ENCODE assay signal across 8 cellular contexts in the genomic region with DNA sequence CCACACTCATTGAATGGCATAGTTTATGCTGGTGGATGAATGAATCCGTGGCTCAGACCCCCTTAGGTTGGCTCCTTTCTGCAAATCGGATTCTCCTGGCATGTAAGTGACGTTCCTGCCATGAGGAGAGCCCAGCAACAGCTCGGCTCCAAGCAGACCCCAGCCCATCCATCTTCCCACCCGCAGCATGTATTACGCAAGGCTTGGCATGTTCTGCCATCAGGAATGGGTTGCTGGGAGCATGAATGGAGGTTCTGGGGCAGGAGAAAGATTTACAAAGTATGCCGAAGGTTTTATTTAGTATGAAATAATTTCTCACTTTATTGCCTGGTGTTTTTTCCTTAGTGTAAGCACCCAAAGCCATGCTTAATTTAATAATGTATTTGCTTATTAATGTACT.
"Had no signal": no experiment of that assay in that cellular context is flagged by ENCODE, and none has a peak within 500 bp of the region (broad histone marks: within the 10 kb centered on the region; RNA-seq: fewer than 3 reads in every experiment).

No MANE protein-coding gene starts in this region.

- H3K9me3 Mint-ChIP-seq: IgD-negative memory B cell had no signal

- H3K9ac ChIP-seq: KMS-11 had no signal

- H3K4me3 ChIP-seq: K562 had no signal

- DNase-seq: IMR-90, KBM-7, KG1 had no signal

- FAIRE-seq: HTR-8/SVneo, K562 had no signal

- H3K4me2 ChIP-seq: KMS-11 had no signal

- H3K4me3 Mint-ChIP-seq: IgD-negative memory B cell had no signal

- H3K27ac ChIP-seq: HL-60, KMS-11 had no signal

- H3K4me1 Mint-ChIP-seq: IgD-negative memory B cell had no signal

- H3K27ac Mint-ChIP-seq: IgD-negative memory B cell had no signal

- ATAC-seq: K562 had no signal
